17 cellular contexts compared by ENCODE assay signal in the genomic region with DNA sequence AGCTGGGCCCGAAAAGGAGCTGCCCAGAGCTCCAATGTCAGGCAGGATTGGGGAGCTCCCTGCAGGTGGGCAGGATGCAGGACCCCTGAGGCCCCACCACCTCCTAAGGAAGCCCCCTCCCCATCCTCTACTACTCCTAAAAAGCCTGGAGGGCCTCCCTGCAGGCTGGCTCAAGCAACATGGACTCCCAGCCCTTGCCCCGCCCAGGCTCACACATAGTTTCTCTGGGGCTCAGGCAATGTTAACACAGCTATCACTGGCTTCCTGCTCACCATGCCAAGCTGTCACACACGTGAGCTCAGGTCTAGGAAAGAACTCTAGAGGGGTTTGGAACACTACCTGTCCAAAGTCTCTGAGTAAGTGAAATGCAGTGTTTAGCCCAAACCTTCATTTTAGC.
A peak's percentile ranks its signal among the peaks of the same experiment; 100 is the strongest.
DNase-seq lines count a peak whose midpoint lies in the region; TF ChIP-seq lines count a peak whose summit lies in the region.
"Had no signal": no experiment of that assay in that cellular context is flagged by ENCODE, and none has a peak within 500 bp of the region (broad histone marks: within the 10 kb centered on the region; RNA-seq: fewer than 3 reads in every experiment).

No MANE protein-coding gene starts in this region.

- H3K9me3 ChIP-seq in neuronal stem cell (replicated peaks in 1 of 2; ENCODE audit: control insufficient read depth in 2 of 2, insufficient read depth in 1 of 2, low read depth in 1 of 2, low read length in 2 of 2) (peaks cover 0 to 2% of the 10 kb centered on the region in 2 donors), A673 (ENCODE audit: low read depth, low read length, poor library complexity, severe bottlenecking) (peaks cover 8% of the 10 kb centered on the region)

- H3K4me1 ChIP-seq in neuronal stem cell (ENCODE audit: control insufficient read depth in 2 of 2, insufficient read depth in 1 of 2, low read depth in 1 of 2, low read length in 2 of 2), result peaks cover 0 to 1% of the 10 kb centered on the region in 2 donors
- H3K4me1 ChIP-seq in A673 (ENCODE audit: insufficient read depth, low read length, poor library complexity, severe bottlenecking), result no peaks in the 10 kb centered on the region

- H3K9ac ChIP-seq in neuronal stem cell (ENCODE audit: low read depth, low read length, poor library complexity), result no peak overlapping the region

- CTCF ChIA-PET in A673 (lab: Charles Lee), result no interaction called here

- POLR2A ChIA-PET in A673 (lab: Charles Lee; ENCODE audit: low non-redundant PET), result no interaction called here

- H3K4me2 ChIP-seq in neuronal stem cell (ENCODE audit: insufficient read depth, low read length, poor library complexity, severe bottlenecking), result no peak overlapping the region

- no peak for TF ChIP-seq CTCF in A673 (conservative IDR thresholded peaks at IDR 0.05; ENCODE audit: low read depth, low read length)

- H3K4me3 ChIP-seq in neuronal stem cell (ENCODE audit: low read length in 2 of 2) (no peak overlapping the region), A673 (ENCODE audit: low read depth, low read length, poor library complexity, severe bottlenecking) (no peak overlapping the region)

- no peak overlapping the region for H2BK5ac ChIP-seq in neuronal stem cell (ENCODE audit: low read length)

- H3K36me3 ChIP-seq in neuronal stem cell (replicated peaks in 1 of 2; ENCODE audit: control insufficient read depth in 2 of 2, insufficient read depth in 2 of 2, low read length in 2 of 2), result peaks cover 3 to 8% of the 10 kb centered on the region in 2 donors
- H3K36me3 ChIP-seq in A673 (ENCODE audit: insufficient read depth, low read length, poor library complexity, severe bottlenecking), result no peaks in the 10 kb centered on the region

- H2AK5ac ChIP-seq in neuronal stem cell (ENCODE audit: low read depth, low read length), result no peak overlapping the region

- no peak for TF ChIP-seq POLR2A in erythroblast (IDR thresholded peaks at IDR 0.05; ENCODE audit: low read length)

- H2BK120ac ChIP-seq in neuronal stem cell (ENCODE audit: low read depth, low read length), result no peak overlapping the region

- H3K14ac ChIP-seq in neuronal stem cell (ENCODE audit: low read length), result no peak overlapping the region

- no CpG with 5 or more reads among the region's 3 CpGs for WGBS in neuronal stem cell (ENCODE audit: extremely low coverage in 2 of 2, insufficient read length in 2 of 2, insufficient replicate concordance in 1 of 2), 2 donors

- H2BK12ac ChIP-seq in neuronal stem cell (ENCODE audit: low read length), result no peak overlapping the region

- H4K91ac ChIP-seq in neuronal stem cell (ENCODE audit: low read depth, low read length, poor library complexity), result no peak overlapping the region

- H3K27ac ChIP-seq in neuronal stem cell (replicated peaks; ENCODE audit: low read length) (no peak overlapping the region), A673 (ENCODE audit: low read depth, low read length, poor library complexity, severe bottlenecking) (no peak overlapping the region)

- no peak overlapping the region for H3K18ac ChIP-seq in neuronal stem cell (ENCODE audit: low read length)

- DNase-seq in NCI-H748 (lab: John Stamatoyannopoulos, UW; ENCODE audit: unreplicated experiment) (peak; percentile 1), NCI-H748 treated with DMSO at 0.1 percent for 48 hours (lab: John Stamatoyannopoulos, UW) (no peak), NCI-H69 (lab: John Stamatoyannopoulos, UW) (peak; percentile 12), erythroblast (lab: John Stamatoyannopoulos, UW) (peak; percentile 53), neuronal stem cell (ENCODE audit: low spot score) (no peak), NCI-H2029 (lab: John Stamatoyannopoulos, UW) (no peak), NCI-H526 treated with DMSO at 0.1 percent for 48 hours (lab: John Stamatoyannopoulos, UW) (no peak), A673 (ENCODE audit: low spot score) (no peak)
- DNase-seq: ACHN; activated naive CD8-positive, alpha-beta T cell treated with anti-CD3 and anti-CD28 coated beads, Interleukin-2, amount 50 U/mL, for 24 hours; activated T-cell treated with anti-CD3 and anti-CD28 coated beads, Interleukin-2, amount 50 U/mL, for 48 hours; CD8-positive, alpha-beta T cell; cerebellar nuclear complex; islet precursor cell; NCI-H1694; NCI-H524 treated with DMSO at 0.1 percent for 48 hours; substantia nigra had no signal

- H3K23ac ChIP-seq in neuronal stem cell (ENCODE audit: low read depth, low read length, poor library complexity), result peak overlapping the region; percentile 43

- no peaks in the 10 kb centered on the region for H3K79me1 ChIP-seq in neuronal stem cell (ENCODE audit: low read depth, low read length)

- H2AFZ ChIP-seq in neuronal stem cell (ENCODE audit: low read length), result peak overlapping the region; percentile 53

- H3K27me3 ChIP-seq in neuronal stem cell (ENCODE audit: control insufficient read depth in 3 of 3, insufficient read depth in 3 of 3, low read depth in 1 of 3, low read length in 3 of 3) (no peaks in the 10 kb centered on the region), A673 (replicated peaks; ENCODE audit: insufficient read depth, low read depth, low read length, poor library complexity) (no peaks in the 10 kb centered on the region)

- H4K8ac ChIP-seq in neuronal stem cell (ENCODE audit: low read depth, low read length), result no peak overlapping the region

- intact Hi-C loops in A673 (cut with micrococcal nuclease; ENCODE audit: unreplicated experiment), result no loop called here

- no TSS peak for BruUV-seq in A673 (replicated peaks; lab: Mats Ljungman, UMichigan)

- no peak overlapping the region for H3K4ac ChIP-seq in neuronal stem cell (ENCODE audit: low read length)

- H2BK15ac ChIP-seq in neuronal stem cell (ENCODE audit: low read length), result no peak overlapping the region

Comparison
In these comparisons a context has a peak if more than half of its experiments do, and no peak if none do; other contexts are left out.
1. DNase-seq: peak in NCI-H748 (single experiment), NCI-H69 (single experiment) and erythroblast (2 of 2); none in NCI-H748 treated with DMSO at 0.1 percent for 48 hours (single experiment), neuronal stem cell (single experiment), NCI-H2029 (single experiment), NCI-H526 treated with DMSO at 0.1 percent for 48 hours (single experiment) and A673 (single experiment).